14 cellular contexts compared by ENCODE assay signal in genomic region chr7:88312061-88312663, GRCh38. TPM values are rescaled to one million over a fixed set of nuclear protein-coding genes. Genes with fewer than 3 reads are reported as not detected.
DNase-seq lines count a peak whose midpoint lies in the region; ATAC-seq, FAIRE-seq and TF ChIP-seq lines count a peak whose summit lies in the region.
"Had no signal": no experiment of that assay in that cellular context is flagged by ENCODE, and none has a peak within 500 bp of the region (broad histone marks: within the 10 kb centered on the region; RNA-seq: fewer than 3 reads in every experiment).

No MANE protein-coding gene starts in this region.

- no peak for TF ChIP-seq POLR2A in heart left ventricle (IDR thresholded peaks at IDR 0.05)

- intact Hi-C loops in heart left ventricle (cut with DNase I) (no loop called here), psoas muscle (cut with DNase I) (no loop called here)

- no peak overlapping the region for H2AFZ ChIP-seq in ACC112 (ENCODE audit: low read length, unreplicated experiment)

- DNase-seq in astrocyte of the spinal cord (ENCODE audit: low read depth, low spot score) (peak; percentile 26), heart left ventricle (peak; percentile 74 to 89 (median 78)), psoas muscle (peak; percentile 73 to 89), small intestine (no peak), Kasumi-1 (lab: John Stamatoyannopoulos, UW) (no peak), GM19240 (ENCODE audit: insufficient read length, low spot score) (no peak)
- DNase-seq: activated naive CD4-positive, alpha-beta T cell; central memory CD4-positive, alpha-beta T cell; COR-L47; NK-92 treated with Interleukin-12 subunit alpha and Interleukin-12 subunit beta, amount 100 ng/mL, for 24 hours had no signal

- peak; percentile 87 to 94 (median 92) for ATAC-seq in heart left ventricle
- ATAC-seq in psoas muscle: peak; percentile 39 to 86 (median 81)
- ATAC-seq in GM21515 (IDR thresholded peaks at IDR 0.05; ENCODE audit: unreplicated experiment): no peak

- TF ChIP-seq CTCF in astrocyte of the spinal cord (IDR thresholded peaks at IDR 0.05; ENCODE audit: low read depth, low read length) (no peak), heart left ventricle (IDR thresholded peaks at IDR 0.05) (no peak), psoas muscle (IDR thresholded peaks at IDR 0.05) (no peak)

- no peaks in the 10 kb centered on the region for H3K79me2 ChIP-seq in ACC112 (ENCODE audit: control insufficient read depth, insufficient read depth, low read length, unreplicated experiment)

- H3K36me3 ChIP-seq in ACC112 (ENCODE audit: insufficient read depth, low read length) (no peaks in the 10 kb centered on the region), heart left ventricle (no peaks in the 10 kb centered on the region), psoas muscle (ENCODE audit: insufficient read depth in 1 of 2, low read depth in 1 of 2) (no peaks in the 10 kb centered on the region), small intestine (ENCODE audit: control insufficient read depth in 2 of 2, insufficient read depth in 2 of 2, low read length in 2 of 2) (no peaks in the 10 kb centered on the region)

- H3K4me1 ChIP-seq in ACC112 (ENCODE audit: control insufficient read depth, insufficient read depth, low read length, unreplicated experiment) (peaks cover 13% of the 10 kb centered on the region), heart left ventricle (peaks cover 0 to 65% (median 33%) of the 10 kb centered on the region in 12 donors), psoas muscle (no peaks in the 10 kb centered on the region), small intestine (ENCODE audit: control insufficient read depth in 2 of 2, insufficient read depth in 1 of 2, low read depth in 1 of 2, low read length in 1 of 2) (peaks cover 0 to 2% of the 10 kb centered on the region in 2 donors)

- H3K4me3 ChIP-seq in ACC112 (ENCODE audit: low read depth, low read length) (no peak overlapping the region), astrocyte of the spinal cord (ENCODE audit: low read depth, low read length) (no peak overlapping the region), heart left ventricle (no peak overlapping the region), psoas muscle (no peak overlapping the region), small intestine (ENCODE audit: low read depth in 1 of 2, low read length in 2 of 2) (no peak overlapping the region)

- WGBS in heart left ventricle, 4 donors: 25 to 45% (median 34%) methylated on average over 3 of the region's 3 CpGs
- WGBS in psoas muscle, 3 donors: 14 to 24% (median 14%) methylated on average over 3 of the region's 3 CpGs
- 74 to 82% (median 77%) methylated on average over 3 of the region's 3 CpGs for WGBS in small intestine, 3 donors

- H3K9me3 ChIP-seq in heart left ventricle (no peaks in the 10 kb centered on the region), psoas muscle (no peaks in the 10 kb centered on the region), small intestine (ENCODE audit: control insufficient read depth, low read depth) (no peaks in the 10 kb centered on the region)

- no peak for FAIRE-seq in small intestine (lab: Jason Lieb, UNC)
- FAIRE-seq: H1 had no signal

- in situ Hi-C loops in astrocyte of the spinal cord (cut with HindIII; ENCODE audit: low sequenced_read_pairs): no loop called here

- H3K27ac ChIP-seq in ACC112 (ENCODE audit: low read depth, low read length) (peak overlapping the region; percentile 59), heart left ventricle (peak overlapping the region; percentile 19 to 76 (median 64)), psoas muscle (no peak overlapping the region), small intestine (ENCODE audit: low read depth in 1 of 2, low read length in 1 of 2) (no peak overlapping the region)

- H3K27me3 ChIP-seq in ACC112 (ENCODE audit: insufficient read depth, low read length): no peaks in the 10 kb centered on the region
- no peaks in the 10 kb centered on the region for H3K27me3 ChIP-seq in heart left ventricle
- H3K27me3 ChIP-seq in psoas muscle (ENCODE audit: insufficient read depth in 3 of 3, low read length in 2 of 3): no peaks in the 10 kb centered on the region
- H3K27me3 ChIP-seq in small intestine (ENCODE audit: control insufficient read depth in 2 of 2, insufficient read depth in 2 of 2, low read length in 2 of 2): no peaks in the 10 kb centered on the region

RNA-seq across cellular contexts. Expression of gene STEAP4, which starts 5.5 kb away (rescaled TPM):
- 10 to 100 TPM in 8 of 9 donors, 1 to 10 TPM in 1; 7.2 to 47.1 (median 20.9) TPM for total RNA-seq in heart left ventricle
- 10 to 100 TPM in 1 of 2 donors, 1 to 10 TPM in 1; 6.8 to 14.2 TPM for polyA plus RNA-seq in heart left ventricle
- total RNA-seq in psoas muscle: 10 to 100 TPM; 20.3 to 31.7 (median 31.2) TPM
- 1 to 10 TPM; 5.2 to 8.5 (median 7.2) TPM for polyA plus RNA-seq in psoas muscle
- polyA plus RNA-seq in small intestine: 1 to 10 TPM in 1 of 3 donors, under 1 TPM in 2; 0.22 to 5.7 (median 0.54) TPM
- total RNA-seq: activated CD8-positive, alpha-beta memory T cell treated with anti-CD3 and anti-CD28 coated beads for 36 hours; H1 had no signal

Comparison
In these comparisons a context has a peak if more than half of its experiments do, and no peak if none do; other contexts are left out.
1. H3K27ac ChIP-seq: peak in ACC112 (single experiment) and heart left ventricle (12 of 12); none in psoas muscle (single experiment) and small intestine (0 of 2).
2. DNase-seq: peak in astrocyte of the spinal cord (single experiment), heart left ventricle (5 of 5) and psoas muscle (2 of 2); none in small intestine (single experiment), Kasumi-1 (0 of 2) and GM19240 (single experiment).